8 cellular contexts compared by ENCODE assay signal in the genomic region with DNA sequence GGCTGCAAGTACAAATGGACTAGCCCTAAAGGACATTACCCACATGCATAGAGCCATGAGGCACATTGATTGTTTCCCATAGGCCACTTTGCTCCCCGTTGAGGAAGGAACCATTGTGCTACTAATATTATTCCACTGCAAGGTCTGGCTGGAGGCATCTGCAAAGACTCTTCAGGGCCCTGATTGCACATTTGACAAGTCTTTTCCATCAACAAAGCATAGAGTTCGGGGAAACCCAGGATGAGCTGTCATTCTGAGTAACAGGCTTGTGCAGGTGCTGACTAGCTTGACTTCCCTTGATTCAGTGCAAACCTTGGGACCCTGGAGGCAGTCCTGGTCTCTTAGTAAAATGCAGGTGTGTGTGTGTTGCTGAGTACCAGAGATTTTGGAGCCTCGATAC.
DNase-seq lines count a peak whose midpoint lies in the region; ATAC-seq and TF ChIP-seq lines count a peak whose summit lies in the region.

No MANE protein-coding gene starts in this region.

- DNase-seq in NCI-H2171 treated with DMSO at 0.1 percent for 48 hours (lab: John Stamatoyannopoulos, UW), result peak; percentile 55
- no peak for DNase-seq in NCI-H2171 (lab: John Stamatoyannopoulos, UW)
- peak; percentile 65 to 77 for DNase-seq in activated CD4-positive, alpha-beta T cell treated with anti-CD3 and anti-CD28 coated beads, Interleukin-2, amount 50 U/mL, for 48 hours
- peak; percentile 96 to 98 for DNase-seq in foreskin keratinocyte
- peak; percentile 12 for DNase-seq in stimulated activated CD8-positive, alpha-beta memory T cell treated with anti-CD3 and anti-CD28 coated beads, Interleukin-15, amount 100 ng/mL, for 1 hour (ENCODE audit: low read depth)
- no peak for DNase-seq in NCI-H510A (lab: John Stamatoyannopoulos, UW)
- DNase-seq in COLO829 (ENCODE audit: low spot score), result no peak
- no peak for DNase-seq in GM20000 (ENCODE audit: low spot score)

- ATAC-seq in foreskin keratinocyte, result peak; percentile 95

- TF ChIP-seq CTCF in foreskin keratinocyte (conservative IDR thresholded peaks at IDR 0.05) (no peak), GM20000 (IDR thresholded peaks at IDR 0.05; ENCODE audit: extremely low read depth, missing control alignments) (no peak)

- peak overlapping the region; percentile 93 for H3K27ac ChIP-seq in foreskin keratinocyte

- no peaks in the 10 kb centered on the region for H3K27me3 ChIP-seq in foreskin keratinocyte

- peaks cover 36% of the 10 kb centered on the region for H3K4me1 ChIP-seq in foreskin keratinocyte

Comparison
In these comparisons a context has a peak if more than half of its experiments do, and no peak if none do; other contexts are left out.
1. DNase-seq: peak in NCI-H2171 treated with DMSO at 0.1 percent for 48 hours (single experiment), activated CD4-positive, alpha-beta T cell treated with anti-CD3 and anti-CD28 coated beads, Interleukin-2, amount 50 U/mL, for 48 hours (2 of 2), foreskin keratinocyte (2 of 2) and stimulated activated CD8-positive, alpha-beta memory T cell treated with anti-CD3 and anti-CD28 coated beads, Interleukin-15, amount 100 ng/mL, for 1 hour (single experiment); none in NCI-H2171 (single experiment), NCI-H510A (single experiment), COLO829 (single experiment) and GM20000 (single experiment).